Comparison of ENCODE assay signal across 8 cellular contexts in genomic region chr19:42323852-42324654, GRCh38. TPM values are rescaled to one million over a fixed set of nuclear protein-coding genes. Genes with fewer than 3 reads are reported as not detected.
DNase-seq lines count a peak whose midpoint lies in the region; ATAC-seq and TF ChIP-seq lines count a peak whose summit lies in the region.

No MANE protein-coding gene starts in this region.

- DNase-seq in AG04449 (ENCODE audit: low read depth, low spot score) = no peak
- DNase-seq in H9 = no peak
- DNase-seq in activated naive CD8-positive, alpha-beta T cell treated with anti-CD3 and anti-CD28 coated beads for 36 hours = peak; percentile 30
- no peak for DNase-seq in kidney epithelial cell (ENCODE audit: low read depth)
- no peak for DNase-seq in activated T-helper 1 cell treated with anti-CD3 and anti-CD28 coated beads, Interleukin-12 subunit alpha, Interleukin-12 subunit beta, Interleukin-2, Interleukin-4 antibody, amounts not matched to agents 30 ng/mL and 10 ng/mL and 1 ng/mL, durations not matched to agents 14 hours and 24 hours and 36 hours (ENCODE audit: low spot score)
- DNase-seq in SKM-1 (lab: John Stamatoyannopoulos, UW; ENCODE audit: unreplicated experiment) = no peak

- H3K4me3 Mint-ChIP-seq in H9 = peak overlapping the region; percentile 80 to 89
- H3K4me3 Mint-ChIP-seq in activated naive CD8-positive, alpha-beta T cell treated with anti-CD3 and anti-CD28 coated beads for 36 hours = no peak overlapping the region
- H3K4me3 Mint-ChIP-seq in activated T-helper 1 cell treated with anti-CD3 and anti-CD28 coated beads, Interleukin-12 subunit alpha, Interleukin-12 subunit beta, Interleukin-2, Interleukin-4 antibody, amounts not matched to agents 30 ng/mL and 10 ng/mL and 1 ng/mL, durations not matched to agents 14 hours and 24 hours and 36 hours = no peak overlapping the region

- no peaks in the 10 kb centered on the region for H4K20me1 ChIP-seq in H9 (ENCODE audit: control insufficient read depth, insufficient read depth, insufficient read length)

- H3K4me2 ChIP-seq in H9 (ENCODE audit: insufficient read depth, insufficient read length, low read length) = peak overlapping the region; percentile 62

- no peaks in the 10 kb centered on the region for H3K9me3 Mint-ChIP-seq in H9
- H3K9me3 Mint-ChIP-seq in activated naive CD8-positive, alpha-beta T cell treated with anti-CD3 and anti-CD28 coated beads for 36 hours = no peaks in the 10 kb centered on the region
- no peaks in the 10 kb centered on the region for H3K9me3 Mint-ChIP-seq in activated T-helper 1 cell treated with anti-CD3 and anti-CD28 coated beads, Interleukin-12 subunit alpha, Interleukin-12 subunit beta, Interleukin-2, Interleukin-4 antibody, amounts not matched to agents 30 ng/mL and 10 ng/mL and 1 ng/mL, durations not matched to agents 14 hours and 24 hours and 36 hours

- H3K14ac ChIP-seq in H9 (ENCODE audit: insufficient read depth, low read length) = peak overlapping the region; percentile 54; the same call in 1 of the 2 replicates

- H3K79me1 ChIP-seq in H9 (ENCODE audit: insufficient read depth, low read depth, low read length, poor library complexity, severe bottlenecking) = peaks cover 8% of the 10 kb centered on the region

- ATAC-seq in HG02870 (IDR thresholded peaks at IDR 0.05; ENCODE audit: unreplicated experiment) = no peak
- no peak for ATAC-seq in GM18868 (IDR thresholded peaks at IDR 0.05; ENCODE audit: unreplicated experiment)

- no peak overlapping the region for H3K56ac ChIP-seq in H9 (ENCODE audit: insufficient read length, low read depth, low read length)

- H3K23ac ChIP-seq in H9 (ENCODE audit: insufficient read length, low read depth, low read length) = no peak overlapping the region

- no peak overlapping the region for H3K27ac Mint-ChIP-seq in H9
- no peak overlapping the region for H3K27ac Mint-ChIP-seq in activated naive CD8-positive, alpha-beta T cell treated with anti-CD3 and anti-CD28 coated beads for 36 hours
- H3K27ac Mint-ChIP-seq in activated T-helper 1 cell treated with anti-CD3 and anti-CD28 coated beads, Interleukin-12 subunit alpha, Interleukin-12 subunit beta, Interleukin-2, Interleukin-4 antibody, amounts not matched to agents 30 ng/mL and 10 ng/mL and 1 ng/mL, durations not matched to agents 14 hours and 24 hours and 36 hours = no peak overlapping the region

- H2AK5ac ChIP-seq in H9 (ENCODE audit: insufficient read length, low read length) = no peak overlapping the region

- no peak overlapping the region for H2BK5ac ChIP-seq in H9 (ENCODE audit: insufficient read length, low read length)

- H3K4me1 ChIP-seq in H9 (ENCODE audit: insufficient read depth, low read length) = no peaks in the 10 kb centered on the region; the same call in 1 of the 2 replicates

- TF ChIP-seq CTCF in AG04449 (IDR thresholded peaks at IDR 0.05; ENCODE audit: insufficient read depth, low read length, missing control alignments) (peak; percentile 3), H9 (conservative IDR thresholded peaks at IDR 0.05) (no peak; the same call in 2 of the 3 replicates), kidney epithelial cell (IDR thresholded peaks at IDR 0.05; ENCODE audit: insufficient read depth, low read length, poor library complexity, severe bottlenecking) (peak; percentile 11)

- no peak overlapping the region for H4K8ac ChIP-seq in H9 (replicated peaks; ENCODE audit: insufficient read length, low read depth, low read length)

- no peak overlapping the region for H3K18ac ChIP-seq in H9 (ENCODE audit: insufficient read length, low read depth, low read length)

- CTCF ChIA-PET in AG04449 (lab: Yijun Ruan, JAX) = interaction anchor here (0.8 to 4.4 kb wide), 7 partner anchors 10 to 215 kb away, joined by 3 to 53 read pairs (median 6); no protein-coding TSS in a partner anchor

- H3K9me3 ChIP-seq in H9 (ENCODE audit: control insufficient read depth, low read depth, low read length) = no peaks in the 10 kb centered on the region

- H4K91ac ChIP-seq in H9 (ENCODE audit: insufficient read length, low read depth, low read length) = no peak overlapping the region

- peaks cover 10 to 17% of the 10 kb centered on the region in 2 experiments for H3K4me1 Mint-ChIP-seq in H9
- peaks cover 14% of the 10 kb centered on the region for H3K4me1 Mint-ChIP-seq in activated naive CD8-positive, alpha-beta T cell treated with anti-CD3 and anti-CD28 coated beads for 36 hours
- H3K4me1 Mint-ChIP-seq in activated T-helper 1 cell treated with anti-CD3 and anti-CD28 coated beads, Interleukin-12 subunit alpha, Interleukin-12 subunit beta, Interleukin-2, Interleukin-4 antibody, amounts not matched to agents 30 ng/mL and 10 ng/mL and 1 ng/mL, durations not matched to agents 14 hours and 24 hours and 36 hours (ENCODE audit: low read depth) = peaks cover 15% of the 10 kb centered on the region

- no peak overlapping the region for H2BK120ac ChIP-seq in H9 (ENCODE audit: low read depth, low read length, poor library complexity, severe bottlenecking)

- peaks cover 3% of the 10 kb centered on the region; the same call in 1 of the 2 replicates for H3K79me2 ChIP-seq in H9 (ENCODE audit: insufficient read depth, low read length)

- no peak overlapping the region for H3K9ac ChIP-seq in H9 (ENCODE audit: extremely low read depth, insufficient read length, low read length)

- no peak overlapping the region for H2BK15ac ChIP-seq in H9 (ENCODE audit: low read depth, low read length)

- intact Hi-C loops in activated T-helper 1 cell treated with anti-CD3 and anti-CD28 coated beads, Interleukin-12 subunit alpha, Interleukin-12 subunit beta, Interleukin-2, Interleukin-4 antibody, amounts not matched to agents 30 ng/mL and 10 ng/mL and 1 ng/mL, durations not matched to agents 14 hours and 24 hours and 36 hours (cut with micrococcal nuclease) = no loop called here

- peaks cover 19% of the 10 kb centered on the region for H3K23me2 ChIP-seq in H9 (ENCODE audit: insufficient read length, low read depth, low read length, poor library complexity, severe bottlenecking)

- H3K36me3 Mint-ChIP-seq in H9 (ENCODE audit: insufficient read depth in 1 of 3, low read depth in 3 of 3) = peaks cover 0 to 3% (median 0%) of the 10 kb centered on the region in 3 experiments; a peak in 2 of 7 replicates
- H3K36me3 Mint-ChIP-seq in activated naive CD8-positive, alpha-beta T cell treated with anti-CD3 and anti-CD28 coated beads for 36 hours = no peaks in the 10 kb centered on the region
- peaks cover 5% of the 10 kb centered on the region for H3K36me3 Mint-ChIP-seq in activated T-helper 1 cell treated with anti-CD3 and anti-CD28 coated beads, Interleukin-12 subunit alpha, Interleukin-12 subunit beta, Interleukin-2, Interleukin-4 antibody, amounts not matched to agents 30 ng/mL and 10 ng/mL and 1 ng/mL, durations not matched to agents 14 hours and 24 hours and 36 hours (ENCODE audit: low read depth)

- POLR2A ChIA-PET in AG04449 (lab: Yijun Ruan, JAX) = no interaction called here

- no peak overlapping the region for H4K5ac ChIP-seq in H9 (ENCODE audit: insufficient read length, low read depth, low read length)

- H3K27me3 ChIP-seq in H9 (ENCODE audit: insufficient read depth, low read length) (no peaks in the 10 kb centered on the region), kidney epithelial cell (ENCODE audit: control insufficient read depth, insufficient read depth, low read length) (peaks cover 32% of the 10 kb centered on the region)

- H3K27me3 Mint-ChIP-seq in H9 (ENCODE audit: low read depth) = peaks cover 47% of the 10 kb centered on the region
- peaks cover 18% of the 10 kb centered on the region for H3K27me3 Mint-ChIP-seq in activated naive CD8-positive, alpha-beta T cell treated with anti-CD3 and anti-CD28 coated beads for 36 hours
- H3K27me3 Mint-ChIP-seq in activated T-helper 1 cell treated with anti-CD3 and anti-CD28 coated beads, Interleukin-12 subunit alpha, Interleukin-12 subunit beta, Interleukin-2, Interleukin-4 antibody, amounts not matched to agents 30 ng/mL and 10 ng/mL and 1 ng/mL, durations not matched to agents 14 hours and 24 hours and 36 hours (ENCODE audit: insufficient read depth) = peaks cover 33% of the 10 kb centered on the region

- no CpG with 5 or more reads among the region's 92 CpGs for WGBS in H9 (ENCODE audit: extremely low coverage, insufficient read length, low lambda C conversion rate)

- H2BK12ac ChIP-seq in H9 (ENCODE audit: insufficient read length, low read depth, low read length) = no peak overlapping the region

- H3K4me3 ChIP-seq in AG04449 (ENCODE audit: low read depth, low read length) (no peak overlapping the region), kidney epithelial cell (ENCODE audit: low read depth, low read length) (no peak overlapping the region)

- no peak overlapping the region for H3K27ac ChIP-seq in H9 (ENCODE audit: insufficient read length, low read depth, low read length)

- H2BK20ac ChIP-seq in H9 (ENCODE audit: low read depth, low read length, poor library complexity, severe bottlenecking) = no peak overlapping the region

- H3K36me3 ChIP-seq in kidney epithelial cell (ENCODE audit: control insufficient read depth, insufficient read depth, low read length) = no peaks in the 10 kb centered on the region

- H3T11ph ChIP-seq in H9 (ENCODE audit: low read length) = no peak overlapping the region

- no peak overlapping the region for H3K4ac ChIP-seq in H9 (ENCODE audit: low read depth, low read length)

- H2AFZ ChIP-seq in H9 (ENCODE audit: low read length) = no peak overlapping the region

RNA-seq across cellular contexts. Expression of gene MEGF8, which starts 1.4 kb away (rescaled TPM):
- 28.4 and 28.8 TPM in 2 replicates for total RNA-seq in H9 (2021)
- total RNA-seq in activated naive CD8-positive, alpha-beta T cell treated with anti-CD3 and anti-CD28 coated beads for 36 hours = 1 to 10 TPM; 6.8 to 7.6 TPM
- total RNA-seq in kidney epithelial cell = 45.0 and 49.2 TPM in 2 replicates
- 7.5 and 7.8 TPM in 2 replicates for total RNA-seq in activated T-helper 1 cell treated with anti-CD3 and anti-CD28 coated beads, Interleukin-12 subunit alpha, Interleukin-12 subunit beta, Interleukin-2, Interleukin-4 antibody, amounts not matched to agents 30 ng/mL and 10 ng/mL and 1 ng/mL, durations not matched to agents 14 hours and 24 hours and 36 hours

RNA-seq across cellular contexts. Expression of gene TMEM145, which starts 10.9 kb away (rescaled TPM):
- total RNA-seq in H9 (2021) = 2.8 and 4.5 TPM in 2 replicates
- total RNA-seq in activated naive CD8-positive, alpha-beta T cell treated with anti-CD3 and anti-CD28 coated beads for 36 hours = 1 to 10 TPM; 1.1 to 3.2 TPM
- 0.54 and 4.9 TPM in 2 replicates for total RNA-seq in kidney epithelial cell
- 0.56 and 2.1 TPM in 2 replicates for total RNA-seq in activated T-helper 1 cell treated with anti-CD3 and anti-CD28 coated beads, Interleukin-12 subunit alpha, Interleukin-12 subunit beta, Interleukin-2, Interleukin-4 antibody, amounts not matched to agents 30 ng/mL and 10 ng/mL and 1 ng/mL, durations not matched to agents 14 hours and 24 hours and 36 hours

RNA-seq across cellular contexts. Expression of gene PAFAH1B3, which starts 21.6 kb away (rescaled TPM):
- total RNA-seq in H9 (2021) = 109 and 113 TPM in 2 replicates
- 10 to 100 TPM; 38.1 to 38.4 TPM for total RNA-seq in activated naive CD8-positive, alpha-beta T cell treated with anti-CD3 and anti-CD28 coated beads for 36 hours
- total RNA-seq in kidney epithelial cell = 106 and 113 TPM in 2 replicates
- 48.7 and 50.1 TPM in 2 replicates for total RNA-seq in activated T-helper 1 cell treated with anti-CD3 and anti-CD28 coated beads, Interleukin-12 subunit alpha, Interleukin-12 subunit beta, Interleukin-2, Interleukin-4 antibody, amounts not matched to agents 30 ng/mL and 10 ng/mL and 1 ng/mL, durations not matched to agents 14 hours and 24 hours and 36 hours

RNA-seq across cellular contexts. Expression of gene PRR19, which starts 22.1 kb away (rescaled TPM):
- 2.9 and 3.2 TPM in 2 replicates for total RNA-seq in H9 (2021)
- under 1 TPM; 0.52 to 0.92 TPM for total RNA-seq in activated naive CD8-positive, alpha-beta T cell treated with anti-CD3 and anti-CD28 coated beads for 36 hours
- total RNA-seq in kidney epithelial cell = 0.55 and 0.92 TPM in 2 replicates
- total RNA-seq in activated T-helper 1 cell treated with anti-CD3 and anti-CD28 coated beads, Interleukin-12 subunit alpha, Interleukin-12 subunit beta, Interleukin-2, Interleukin-4 antibody, amounts not matched to agents 30 ng/mL and 10 ng/mL and 1 ng/mL, durations not matched to agents 14 hours and 24 hours and 36 hours = 1.0 and 1.4 TPM in 2 replicates

RNA-seq across cellular contexts. Expression of gene CIC, which starts 55.0 kb away (rescaled TPM):
- 54.0 and 56.0 TPM in 2 replicates for total RNA-seq in H9 (2021)
- total RNA-seq in activated naive CD8-positive, alpha-beta T cell treated with anti-CD3 and anti-CD28 coated beads for 36 hours = 10 to 100 TPM; 43.8 to 50.4 TPM
- total RNA-seq in kidney epithelial cell = 39.4 and 41.7 TPM in 2 replicates
- total RNA-seq in activated T-helper 1 cell treated with anti-CD3 and anti-CD28 coated beads, Interleukin-12 subunit alpha, Interleukin-12 subunit beta, Interleukin-2, Interleukin-4 antibody, amounts not matched to agents 30 ng/mL and 10 ng/mL and 1 ng/mL, durations not matched to agents 14 hours and 24 hours and 36 hours = 66.9 and 68.0 TPM in 2 replicates

Comparison
In these comparisons a context has a peak if more than half of its experiments do, and no peak if none do; other contexts are left out.
1. H3K4me3 Mint-ChIP-seq: peak in H9 (2 of 2); none in activated naive CD8-positive, alpha-beta T cell treated with anti-CD3 and anti-CD28 coated beads for 36 hours (single experiment) and activated T-helper 1 cell treated with anti-CD3 and anti-CD28 coated beads, Interleukin-12 subunit alpha, Interleukin-12 subunit beta, Interleukin-2, Interleukin-4 antibody, amounts not matched to agents 30 ng/mL and 10 ng/mL and 1 ng/mL, durations not matched to agents 14 hours and 24 hours and 36 hours (single experiment).